ENCODE assay signal across 8 cellular contexts in genomic region chr13:73943137-73943964, GRCh38.
DNase-seq lines count a peak whose midpoint lies in the region; ATAC-seq and TF ChIP-seq lines count a peak whose summit lies in the region.

No MANE protein-coding gene starts in this region.

- intact Hi-C loops in sciatic nerve (cut with DNase I) = no loop called here

- in situ Hi-C loops in GM13976 (cut with MboI; ENCODE audit: low sequenced_read_pairs, unreplicated experiment) = no loop called here

- H3K36me3 Mint-ChIP-seq in effector memory CD8-positive, alpha-beta T cell (ENCODE audit: insufficient read depth) = peaks cover 11% of the 10 kb centered on the region

- peaks cover 41 to 61% of the 10 kb centered on the region in 2 donors for H3K4me1 Mint-ChIP-seq in effector memory CD8-positive, alpha-beta T cell (ENCODE audit: low read depth in 2 of 2)

- DNase-seq in GM13976 (ENCODE audit: low spot score) (peak; percentile 44), NCI-H345 (lab: John Stamatoyannopoulos, UW) (no peak), D341Med (ENCODE audit: low spot score) (no peak), sciatic nerve (ENCODE audit: low spot score) (no peak)
- no peak for DNase-seq in effector memory CD8-positive, alpha-beta T cell
- DNase-seq in activated CD4-positive, alpha-beta T cell treated with anti-CD3 and anti-CD28 coated beads, Interleukin-2, amount 50 U/mL, for 48 hours = no peak

- H3K4me3 Mint-ChIP-seq in effector memory CD8-positive, alpha-beta T cell = peak overlapping the region; percentile 50 to 61

- ATAC-seq in GM19372 (IDR thresholded peaks at IDR 0.05; ENCODE audit: low read depth, unreplicated experiment) (peak; percentile 82), HG03175 (IDR thresholded peaks at IDR 0.05; ENCODE audit: unreplicated experiment) (peak; percentile 92), sciatic nerve (no peak)
- ATAC-seq in effector memory CD8-positive, alpha-beta T cell (replicated peaks) = peak; percentile 96

- TF ChIP-seq CTCF in GM13976 (IDR thresholded peaks at IDR 0.05; ENCODE audit: borderline replicate concordance, control extremely low read depth, extremely low read depth, insufficient read depth, missing control alignments) = no peak

- no peaks in the 10 kb centered on the region for H3K27me3 Mint-ChIP-seq in effector memory CD8-positive, alpha-beta T cell

- H3K27ac Mint-ChIP-seq in effector memory CD8-positive, alpha-beta T cell = peak overlapping the region; percentile 89 to 92

- H3K9me3 Mint-ChIP-seq in effector memory CD8-positive, alpha-beta T cell = no peaks in the 10 kb centered on the region
